29 cellular contexts compared by ENCODE assay signal in genomic region chr14:60925286-60925685, GRCh38.
"Had no signal": no experiment of that assay in that cellular context is flagged by ENCODE, and none has a peak within 500 bp of the region (broad histone marks: within the 10 kb centered on the region; RNA-seq: fewer than 3 reads in every experiment).

No MANE protein-coding gene starts in this region.

- H3K4me2 ChIP-seq: smooth muscle cell had no signal

- H3K27ac Mint-ChIP-seq: dendritic cell treated with granulocyte-macrophage colony-stimulating factor and Interleukin-4, amounts not matched to agents 40 ng/mL and 50 ng/mL, for 4 days; naive thymus-derived CD8-positive, alpha-beta T cell; stimulated activated effector memory CD8-positive, alpha-beta T cell treated with anti-CD3 and anti-CD28 coated beads, Interleukin-12 subunit alpha, Interleukin-12 subunit beta, amount 100 ng/mL, for 72 hours; type B pancreatic cell had no signal

- H3K27ac ChIP-seq: colonic mucosa, esophagus squamous epithelium, gastrocnemius medialis, heart left ventricle, left lung, pancreas, right lobe of liver, testis, tibial artery had no signal

- H3K27me3 ChIP-seq: colonic mucosa, esophagus squamous epithelium, gastrocnemius medialis, heart left ventricle, left lung, pancreas, right lobe of liver, testis, tibial artery had no signal

- H3K9me3 ChIP-seq: colonic mucosa, esophagus squamous epithelium, gastrocnemius medialis, heart left ventricle, left lung, pancreas, right lobe of liver, testis, tibial artery had no signal

- H3K4me3 ChIP-seq: colonic mucosa, esophagus squamous epithelium, gastrocnemius medialis, heart left ventricle, left lung, pancreas, right lobe of liver, smooth muscle cell, testis, tibial artery had no signal

- H3K9me3 Mint-ChIP-seq: central memory CD8-positive, alpha-beta T cell; dendritic cell treated with granulocyte-macrophage colony-stimulating factor and Interleukin-4, amounts not matched to agents 40 ng/mL and 50 ng/mL, for 4 days; naive thymus-derived CD8-positive, alpha-beta T cell; stimulated activated effector memory CD8-positive, alpha-beta T cell treated with anti-CD3 and anti-CD28 coated beads, Interleukin-12 subunit alpha, Interleukin-12 subunit beta, amount 100 ng/mL, for 72 hours; type B pancreatic cell had no signal

- H3K27me3 Mint-ChIP-seq: central memory CD8-positive, alpha-beta T cell; dendritic cell treated with granulocyte-macrophage colony-stimulating factor and Interleukin-4, amounts not matched to agents 40 ng/mL and 50 ng/mL, for 4 days; naive thymus-derived CD8-positive, alpha-beta T cell; type B pancreatic cell had no signal

- H3K4me3 Mint-ChIP-seq: central memory CD8-positive, alpha-beta T cell; dendritic cell treated with granulocyte-macrophage colony-stimulating factor and Interleukin-4, amounts not matched to agents 40 ng/mL and 50 ng/mL, for 4 days; naive thymus-derived CD8-positive, alpha-beta T cell; stimulated activated effector memory CD8-positive, alpha-beta T cell treated with anti-CD3 and anti-CD28 coated beads, Interleukin-12 subunit alpha, Interleukin-12 subunit beta, amount 100 ng/mL, for 72 hours; type B pancreatic cell had no signal

- H3K36me3 ChIP-seq: colonic mucosa, esophagus squamous epithelium, gastrocnemius medialis, heart left ventricle, left lung, pancreas, tibial artery had no signal

- FAIRE-seq: islet of Langerhans, pancreas had no signal

- ATAC-seq: gastrocnemius medialis; heart left ventricle; left cardiac atrium; left lung; naive thymus-derived CD8-positive, alpha-beta T cell; pancreas; right lobe of liver; stimulated activated effector memory CD8-positive, alpha-beta T cell treated with anti-CD3 and anti-CD28 coated beads, Interleukin-12 subunit alpha, Interleukin-12 subunit beta, amount 100 ng/mL, for 72 hours; stimulated activated naive CD8-positive, alpha-beta T cell treated with anti-CD3 and anti-CD28 coated beads, Interleukin-15, Interleukin-2, amounts not matched to agents 100 U/mL and 50 U/mL, for 24 hours had no signal

- H3K4me1 ChIP-seq: colonic mucosa, esophagus squamous epithelium, left lung, pancreas, right lobe of liver, testis, tibial artery had no signal

- DNase-seq: colonic mucosa; effector memory CD4-positive, alpha-beta T cell; erythroblast; esophagus squamous epithelium; foreskin fibroblast; gastrocnemius medialis; heart left ventricle; hippocampal formation; left cardiac atrium; left lung; mesendoderm; midbrain; naive thymus-derived CD8-positive, alpha-beta T cell; occipital lobe; pancreas; right lobe of liver; stimulated activated CD4-positive, alpha-beta T cell treated with anti-CD3 and anti-CD28 coated beads, Interleukin-12 subunit alpha, Interleukin-12 subunit beta, amount 100 ng/mL, for 4 hours; stimulated activated CD4-positive, alpha-beta T cell treated with anti-CD3 and anti-CD28 coated beads, Interleukin-1b, Interleukin-23, amount 100 ng/mL, for 48 hours; stimulated activated CD4-positive, alpha-beta T cell treated with anti-CD3 and anti-CD28 coated beads, Interleukin-4, amount 100 ng/mL, for 24 hours; stimulated activated naive CD8-positive, alpha-beta T cell treated with anti-CD3 and anti-CD28 coated beads, Interleukin-15, Interleukin-2, amounts not matched to agents 100 U/mL and 50 U/mL, for 24 hours; substantia nigra; testis; tibial artery had no signal

- H3K36me3 Mint-ChIP-seq: stimulated activated effector memory CD8-positive, alpha-beta T cell treated with anti-CD3 and anti-CD28 coated beads, Interleukin-12 subunit alpha, Interleukin-12 subunit beta, amount 100 ng/mL, for 72 hours had no signal
